Comparison of ENCODE assay signal across 9 cellular contexts in the genomic region with DNA sequence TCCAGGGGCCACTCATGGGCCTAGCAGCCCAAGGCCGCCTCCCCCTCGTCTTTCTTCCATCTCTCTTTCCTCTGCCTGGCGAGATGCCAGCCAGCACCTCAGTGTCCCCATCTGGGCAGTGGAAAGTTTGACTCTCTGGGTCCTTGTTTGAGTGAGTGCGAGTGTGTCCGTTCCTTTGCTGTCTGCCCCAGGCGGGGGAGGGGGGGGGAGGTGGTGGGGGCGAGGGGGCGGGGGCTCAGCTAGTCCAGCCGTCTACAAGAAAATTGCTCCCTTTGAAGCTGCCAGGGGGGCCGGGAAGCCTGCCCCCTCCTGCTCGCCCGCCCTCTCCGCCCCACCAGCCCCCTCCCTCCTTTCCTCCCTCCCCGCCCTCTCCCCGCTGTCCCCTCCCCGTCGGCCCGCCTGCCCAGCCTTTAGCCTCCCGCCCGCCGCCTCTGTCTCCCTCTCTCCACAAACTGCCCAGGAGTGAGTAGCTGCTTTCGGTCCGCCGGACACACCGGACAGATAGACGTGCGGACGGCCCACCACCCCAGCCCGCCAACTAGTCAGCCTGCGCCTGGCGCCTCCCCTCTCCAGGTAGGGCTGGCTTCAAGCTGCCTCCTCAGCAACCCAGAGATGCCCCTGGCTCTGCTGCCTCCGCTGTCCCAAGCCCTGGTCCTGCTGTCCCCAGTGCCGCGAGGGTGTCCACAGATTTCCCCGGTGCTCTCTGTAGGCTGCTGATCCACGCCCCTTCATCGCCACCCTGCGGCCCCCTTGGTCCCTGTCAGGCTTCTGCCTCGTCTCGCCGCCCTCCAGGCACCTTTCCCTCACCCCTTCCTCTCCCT. TPM values are rescaled to one million over a fixed set of nuclear protein-coding genes. Genes with fewer than 3 reads are reported as not detected.
DNase-seq lines count a peak whose midpoint lies in the region; ATAC-seq, FAIRE-seq and TF ChIP-seq lines count a peak whose summit lies in the region.
"Had no signal": no experiment of that assay in that cellular context is flagged by ENCODE, and none has a peak within 500 bp of the region (broad histone marks: within the 10 kb centered on the region; RNA-seq: fewer than 3 reads in every experiment).

A gene (plus strand): TSS at position 440 of the 821 bp plus-strand sequence. CDS start 9,652 bp downstream, outside the sequence.

- H3K9me3 Mint-ChIP-seq in osteocyte (ENCODE audit: unreplicated experiment) = no peaks in the 10 kb centered on the region

- FAIRE-seq in GM19239 (lab: Jason Lieb, UNC) = no peak
- FAIRE-seq: endometrium had no signal

- TF ChIP-seq CTCF in gastroesophageal sphincter (IDR thresholded peaks at IDR 0.05) (peak in 2 of 4 experiments; percentile 31 to 48), osteocyte (IDR thresholded peaks at IDR 0.05) (peak; percentile 59)

- no peaks in the 10 kb centered on the region for H3K27me3 ChIP-seq in SJCRH30
- H3K27me3 ChIP-seq in gastroesophageal sphincter = peaks cover 9% of the 10 kb centered on the region

- H3K36me3 Mint-ChIP-seq in osteocyte (ENCODE audit: unreplicated experiment) = peaks cover 2% of the 10 kb centered on the region

- peak within 1 kb of the TSS; percentile 95 for H3K27ac Mint-ChIP-seq in osteocyte (ENCODE audit: unreplicated experiment)

- 6 to 33% methylated on average over 1 to 8 of the region's 41 CpGs for WGBS in gastroesophageal sphincter (ENCODE audit: low coverage in 1 of 2), 2 donors

- H3K36me3 ChIP-seq in ES-I3 (ENCODE audit: insufficient read depth, low read length) (no peaks in the 10 kb centered on the region), SJCRH30 (no peaks in the 10 kb centered on the region), gastroesophageal sphincter (no peaks in the 10 kb centered on the region)

- no peak for TF ChIP-seq EP300 in gastroesophageal sphincter (IDR thresholded peaks at IDR 0.05)

- H3K27ac ChIP-seq in SJCRH30 (no peak within 1 kb of the TSS), gastroesophageal sphincter (peak within 1 kb of the TSS in 3 of 4 donors; percentile 45 to 68 (median 67))

- no peak for TF ChIP-seq POLR2A in gastroesophageal sphincter (IDR thresholded peaks at IDR 0.05)

- H3K4me1 ChIP-seq in ES-I3 (ENCODE audit: insufficient read depth, low read length) = peaks cover 30% of the 10 kb centered on the region; the same call in 1 of the 2 replicates
- peaks cover 26% of the 10 kb centered on the region for H3K4me1 ChIP-seq in SJCRH30
- H3K4me1 ChIP-seq in gastroesophageal sphincter = peaks cover 0 to 27% (median 0%) of the 10 kb centered on the region in 3 donors

- peak; percentile 16 for ATAC-seq in gastroesophageal sphincter

- peak within 1 kb of the TSS; percentile 97 for H3K4me3 Mint-ChIP-seq in osteocyte (ENCODE audit: unreplicated experiment)

- H3K4me3 ChIP-seq in SJCRH30 = no peak within 1 kb of the TSS
- peak within 1 kb of the TSS; percentile 10 to 38 for H3K4me3 ChIP-seq in gastroesophageal sphincter

- DNase-seq in SJCRH30 (peak; percentile 13 to 37), osteocyte (ENCODE audit: extremely low spot score, unreplicated experiment) (no peak), AML-193 (lab: John Stamatoyannopoulos, UW) (no peak), NCI-H187 (lab: John Stamatoyannopoulos, UW) (no peak), GM19239 (ENCODE audit: insufficient read length, low spot score) (no peak)
- DNase-seq in activated CD4-positive, alpha-beta T cell treated with anti-CD3 and anti-CD28 coated beads for 4 hours = no peak

- H3K27me3 Mint-ChIP-seq in osteocyte (ENCODE audit: unreplicated experiment) = no peaks in the 10 kb centered on the region

- no peaks in the 10 kb centered on the region for H3K9me3 ChIP-seq in ES-I3 (ENCODE audit: control insufficient read depth, insufficient read depth, low read length)
- no peaks in the 10 kb centered on the region for H3K9me3 ChIP-seq in SJCRH30 (replicated peaks)
- no peaks in the 10 kb centered on the region for H3K9me3 ChIP-seq in gastroesophageal sphincter

- H3K4me1 Mint-ChIP-seq in osteocyte (ENCODE audit: unreplicated experiment) = peaks cover 57% of the 10 kb centered on the region

- peak within 1 kb of the TSS; percentile 28; the same call in 1 of the 2 replicates for H3K9ac ChIP-seq in ES-I3 (ENCODE audit: low read depth, low read length)

RNA-seq across cellular contexts. Expression of the gene that starts here (rescaled TPM):
- total RNA-seq in SJCRH30 (2014; rRNA removed; shearing (Covaris generic)) = 0.15 and 0.16 TPM in 2 replicates
- 10 to 100 TPM; 10.4 to 49.4 (median 16.5) TPM for total RNA-seq in gastroesophageal sphincter
- 1,581 and 1,633 TPM in 2 replicates for total RNA-seq in osteocyte

Comparison
In these comparisons a context has a peak if more than half of its experiments do, and no peak if none do; other contexts are left out.
1. RNA of the gene that starts here (total RNA-seq): 1,581 to 1,633 TPM in osteocyte; 10.4 to 49.4 TPM in gastroesophageal sphincter and 0.15 to 0.16 TPM in SJCRH30; every median in the first group is over 10 times any median in the second.
2. Peak in DNase-seq in SJCRH30; RNA of the gene not detected or under 1 TPM.